20 cellular contexts compared by ENCODE assay signal in the genomic region with DNA sequence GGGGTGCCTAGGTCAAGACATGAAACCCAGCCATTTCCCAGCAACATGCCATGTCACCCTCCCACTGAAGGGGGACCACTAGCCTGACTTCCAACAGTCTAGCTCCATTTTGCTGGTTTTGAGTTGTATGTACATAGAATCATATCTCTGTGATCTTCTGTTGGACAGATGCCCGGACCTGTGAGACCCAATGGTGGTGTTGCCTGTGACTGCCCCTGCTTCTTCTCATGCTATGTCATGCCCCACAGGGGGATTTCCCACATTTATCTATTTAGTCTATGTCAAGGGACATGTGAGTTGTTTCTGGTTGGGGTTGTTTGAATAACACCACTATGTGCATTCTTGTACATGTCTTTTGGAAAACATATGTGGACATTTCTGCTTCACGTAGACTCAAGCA.
"Had no signal": no experiment of that assay in that cellular context is flagged by ENCODE, and none has a peak within 500 bp of the region (broad histone marks: within the 10 kb centered on the region; RNA-seq: fewer than 3 reads in every experiment).

No MANE protein-coding gene starts in this region.

- H3K36me3 ChIP-seq: colonic mucosa, right lobe of liver, stomach, thoracic aorta, transverse colon had no signal

- FAIRE-seq: kidney had no signal

- H3K4me2 ChIP-seq: hepatocyte had no signal

- H3K9me3 ChIP-seq: colonic mucosa, psoas muscle, right lobe of liver, stomach, thoracic aorta, transverse colon had no signal

- H3K27me3 ChIP-seq: colonic mucosa, hepatocyte, right lobe of liver, transverse colon had no signal

- H3K4me1 ChIP-seq: colonic mucosa, foreskin keratinocyte, psoas muscle, stomach, transverse colon had no signal

- H3K4me3 ChIP-seq: colonic mucosa, hepatocyte, lung, psoas muscle, right lobe of liver, stomach, thoracic aorta, transverse colon had no signal

- H3K27ac ChIP-seq: colonic mucosa, foreskin keratinocyte, hepatocyte, psoas muscle, right lobe of liver, stomach, thoracic aorta, transverse colon had no signal

- DNase-seq: colonic mucosa; dermis blood vessel endothelial cell; kidney; left cardiac atrium; left ventricle myocardium superior; nephron progenitor cell; psoas muscle; retina; stimulated activated CD4-positive, alpha-beta T cell treated with anti-CD3 and anti-CD28 coated beads, Interleukin-4, amount 100 ng/mL, for 1 hour; stimulated activated CD8-positive, alpha-beta memory T cell treated with anti-CD3 and anti-CD28 coated beads, Interleukin-4, amount 100 ng/mL, for 48 hours; stomach; substantia nigra; transverse colon had no signal

- ATAC-seq: foreskin keratinocyte; left cardiac atrium; left ventricle myocardium superior; naive thymus-derived CD4-positive, alpha-beta T cell; psoas muscle; right lobe of liver; stimulated activated memory B cell treated with anti-CD40 and anti-IgM and Interleukin-4, amounts not matched to agents 10 μg/mL and 1 μg/mL and 100 μg/mL, for 72 hours had no signal

- H3K79me2 ChIP-seq: hepatocyte had no signal

- H2AFZ ChIP-seq: hepatocyte had no signal
